Comparison of ENCODE assay signal across 13 cellular contexts in genomic region chr4:87119965-87120364, GRCh38.
DNase-seq lines count a peak whose midpoint lies in the region; ATAC-seq and FAIRE-seq lines count a peak whose summit lies in the region.
"Had no signal": no experiment of that assay in that cellular context is flagged by ENCODE, and none has a peak within 500 bp of the region (broad histone marks: within the 10 kb centered on the region; RNA-seq: fewer than 3 reads in every experiment).

No MANE protein-coding gene starts in this region.

- FAIRE-seq in GM18507 (lab: Jason Lieb, UNC) = peak; percentile 29
- FAIRE-seq: small intestine had no signal

- peak overlapping the region; percentile 55 to 87 (median 77) for H3K9ac ChIP-seq in skeletal muscle tissue (ENCODE audit: low read depth in 1 of 3, low read length in 3 of 3)

- ATAC-seq in HG03442 (IDR thresholded peaks at IDR 0.05; ENCODE audit: unreplicated experiment) (peak; percentile 46), GM18907 (IDR thresholded peaks at IDR 0.05; ENCODE audit: unreplicated experiment) (no peak)

- H3K36me3 ChIP-seq in skeletal muscle tissue (ENCODE audit: control insufficient read depth in 3 of 3, insufficient read depth in 3 of 3, low read length in 3 of 3) = peaks cover 5 to 24% (median 18%) of the 10 kb centered on the region in 3 donors

- H3K9me3 ChIP-seq in skeletal muscle tissue (ENCODE audit: control insufficient read depth in 3 of 3, low read length in 3 of 3) = no peaks in the 10 kb centered on the region
- H3K9me3 ChIP-seq: SJCRH30 had no signal

- H3K27ac ChIP-seq in epithelial cell of prostate (peak overlapping the region; percentile 88), skeletal muscle tissue (ENCODE audit: low read depth, low read length) (peak overlapping the region; percentile 87)
- H3K27ac ChIP-seq: SJCRH30 had no signal

- no peak for DNase-seq in GM18507 (ENCODE audit: extremely low spot score, insufficient read length, low read depth)
- no peak for DNase-seq in epithelial cell of prostate (ENCODE audit: low read depth, low spot score)
- no peak for DNase-seq in UCSD-AML1 (lab: John Stamatoyannopoulos, UW; ENCODE audit: unreplicated experiment)
- no peak for DNase-seq in retina
- no peak for DNase-seq in islet precursor cell
- DNase-seq: activated naive CD4-positive, alpha-beta T cell; Calu3; effector CD8-positive, alpha-beta T cell; SJCRH30; small intestine had no signal

- H3K4me1 ChIP-seq in skeletal muscle tissue (ENCODE audit: control insufficient read depth in 3 of 3, insufficient read depth in 3 of 3, low read length in 3 of 3) = peaks cover 61 to 69% (median 68%) of the 10 kb centered on the region in 3 donors

- H3K4me3 ChIP-seq in skeletal muscle tissue (ENCODE audit: low read length in 3 of 3) = peak overlapping the region; percentile 65 to 77 (median 73)
- H3K4me3 ChIP-seq: SJCRH30 had no signal

- H3K27me3 ChIP-seq in skeletal muscle tissue (ENCODE audit: control insufficient read depth in 3 of 3, insufficient read depth in 3 of 3, low read length in 3 of 3) = no peaks in the 10 kb centered on the region
- H3K27me3 ChIP-seq: SJCRH30 had no signal
